In genomic region chr2:134127496-134127895, GRCh38 we compare ENCODE assay signal across 9 cellular contexts.
DNase-seq lines count a peak whose midpoint lies in the region; ATAC-seq, FAIRE-seq and TF ChIP-seq lines count a peak whose summit lies in the region.
"Had no signal": no experiment of that assay in that cellular context is flagged by ENCODE, and none has a peak within 500 bp of the region (broad histone marks: within the 10 kb centered on the region; RNA-seq: fewer than 3 reads in every experiment).

No MANE protein-coding gene starts in this region.

- intact Hi-C loops in pancreas (cut with DNase I) = loop anchor here in 2 of 3 donors (10.0 kb wide), 2 partner anchors 117 to 317 kb away; no protein-coding TSS in a partner anchor

- TF ChIP-seq CTCF in mesothelial cell of epicardium (IDR thresholded peaks at IDR 0.05; ENCODE audit: unreplicated experiment) (no peak), pancreas (IDR thresholded peaks at IDR 0.05) (no peak)

- H3K36me3 ChIP-seq in pancreas = no peaks in the 10 kb centered on the region
- H3K36me3 ChIP-seq: thoracic aorta had no signal

- H3K27me3 Mint-ChIP-seq in mesothelial cell of epicardium (ENCODE audit: low read depth) = no peaks in the 10 kb centered on the region

- DNase-seq in M059J (ENCODE audit: low read depth) (peak; percentile 46), SHP77 treated with DMSO at 0.1 percent for 48 hours (lab: John Stamatoyannopoulos, UW) (no peak), mesothelial cell of epicardium (ENCODE audit: low spot score in 2 of 2, unreplicated experiment in 2 of 2) (no peak), pancreas (no peak)
- peak; percentile 37 for DNase-seq in activated gamma-delta T cell treated with anti-CD3 and anti-CD28 coated beads, Interleukin-2, amount 50 U/mL, for 16 hours (ENCODE audit: low read depth)
- DNase-seq in stimulated activated CD4-positive, alpha-beta T cell treated with anti-CD3 and anti-CD28 coated beads, TNF-alpha, amount 100 ng/mL, for 48 hours (ENCODE audit: low read depth in 3 of 3) = peak; percentile 43 to 70 (median 65)

- H3K9me3 ChIP-seq in pancreas = no peaks in the 10 kb centered on the region
- H3K9me3 ChIP-seq: thoracic aorta had no signal

- H3K4me1 ChIP-seq in pancreas = peaks cover 23 to 37% (median 30%) of the 10 kb centered on the region in 3 donors

- no peak overlapping the region for H3K27ac ChIP-seq in pancreas
- H3K27ac ChIP-seq: thoracic aorta had no signal

- ATAC-seq in GM19463 (IDR thresholded peaks at IDR 0.05; ENCODE audit: unreplicated experiment) (peak; percentile 71), pancreas (no peak), HG03280 (IDR thresholded peaks at IDR 0.05; ENCODE audit: unreplicated experiment) (no peak)

- H3K27me3 ChIP-seq in pancreas = no peaks in the 10 kb centered on the region

- H3K4me1 Mint-ChIP-seq in mesothelial cell of epicardium = peaks cover 13% of the 10 kb centered on the region

- H3K9me3 Mint-ChIP-seq in mesothelial cell of epicardium = no peaks in the 10 kb centered on the region

- FAIRE-seq in pancreas (lab: Jason Lieb, UNC) = no peak

- no peaks in the 10 kb centered on the region for H3K36me3 Mint-ChIP-seq in mesothelial cell of epicardium

- WGBS in pancreas, 2 donors = 86 to 90% methylated on average over 7 of the region's 7 CpGs

- no peak overlapping the region for H3K4me3 Mint-ChIP-seq in mesothelial cell of epicardium

- H3K27ac Mint-ChIP-seq in mesothelial cell of epicardium = no peak overlapping the region

- no peak overlapping the region for H3K4me3 ChIP-seq in pancreas
- H3K4me3 ChIP-seq: thoracic aorta had no signal

Comparison
In these comparisons a context has a peak if more than half of its experiments do, and no peak if none do; other contexts are left out.
1. DNase-seq: peak in M059J (single experiment), activated gamma-delta T cell treated with anti-CD3 and anti-CD28 coated beads, Interleukin-2, amount 50 U/mL, for 16 hours (single experiment) and stimulated activated CD4-positive, alpha-beta T cell treated with anti-CD3 and anti-CD28 coated beads, TNF-alpha, amount 100 ng/mL, for 48 hours (3 of 3); none in SHP77 treated with DMSO at 0.1 percent for 48 hours (single experiment), mesothelial cell of epicardium (0 of 2) and pancreas (0 of 6).